Comparison of ENCODE assay signal across 18 cellular contexts in genomic region chr9:121182437-121182836, GRCh38. TPM values are rescaled to one million over a fixed set of nuclear protein-coding genes. Genes with fewer than 3 reads are reported as not detected.
DNase-seq lines count a peak whose midpoint lies in the region; ATAC-seq and TF ChIP-seq lines count a peak whose summit lies in the region.
"Had no signal": no experiment of that assay in that cellular context is flagged by ENCODE, and none has a peak within 500 bp of the region (broad histone marks: within the 10 kb centered on the region; RNA-seq: fewer than 3 reads in every experiment).

No MANE protein-coding gene starts in this region.

- no peak overlapping the region for H3K4me3 ChIP-seq in DOHH2 (ENCODE audit: low read length)
- no peak overlapping the region for H3K4me3 ChIP-seq in neutrophil (ENCODE audit: low read depth in 1 of 2, low read length in 1 of 2)
- H3K4me3 ChIP-seq: coronary artery, spleen had no signal

- H3K9me3 ChIP-seq in DOHH2 (ENCODE audit: control insufficient read depth, insufficient read depth, low read length), result no peaks in the 10 kb centered on the region
- H3K9me3 ChIP-seq in neutrophil, result no peaks in the 10 kb centered on the region
- H3K9me3 ChIP-seq: spleen had no signal

- no peak for ATAC-seq in activated CD8-positive, alpha-beta memory T cell treated with anti-CD3 and anti-CD28 coated beads, Interleukin-2, amount 10 ng/mL, durations not matched to agents 7 days and 5 days
- no peak for ATAC-seq in central memory CD8-positive, alpha-beta T cell (replicated peaks; ENCODE audit: extremely low read depth, poor library complexity, severe bottlenecking)
- no peak for ATAC-seq in GM21786 (IDR thresholded peaks at IDR 0.05; ENCODE audit: unreplicated experiment)

- H3K4me2 ChIP-seq in DOHH2 (ENCODE audit: low read length), result peak overlapping the region; percentile 81

- TF ChIP-seq CTCF in DOHH2 (IDR thresholded peaks at IDR 0.05; ENCODE audit: low read depth, low read length, poor library complexity, severe bottlenecking) (no peak), neutrophil (IDR thresholded peaks at IDR 0.05) (no peak)

- peaks cover 74% of the 10 kb centered on the region for H3K79me2 ChIP-seq in DOHH2 (ENCODE audit: control insufficient read depth, low read length)

- H3K27me3 ChIP-seq in DOHH2 (ENCODE audit: control insufficient read depth, low read length) (no peaks in the 10 kb centered on the region), neutrophil (no peaks in the 10 kb centered on the region)
- H3K27me3 ChIP-seq: brain microvascular endothelial cell, spleen had no signal

- H3F3A ChIP-seq in DOHH2 (ENCODE audit: control insufficient read depth, insufficient read depth), result peaks cover 72% of the 10 kb centered on the region

- no peak for DNase-seq in activated CD8-positive, alpha-beta memory T cell treated with anti-CD3 and anti-CD28 coated beads, Interleukin-2, amount 10 ng/mL, durations not matched to agents 7 days and 5 days
- no peak for DNase-seq in activated CD8-positive, alpha-beta memory T cell treated with anti-CD3 and anti-CD28 coated beads for 24 hours
- no peak for DNase-seq in central memory CD8-positive, alpha-beta T cell (ENCODE audit: low spot score in 2 of 2)
- DNase-seq in NCI-H2107 (lab: John Stamatoyannopoulos, UW) (no peak), kidney tubule cell (ENCODE audit: low spot score) (no peak)
- DNase-seq: activated CD4-positive, alpha-beta T cell treated with anti-CD3 and anti-CD28 coated beads, Interleukin-2, amount 10 ng/mL, durations not matched to agents 7 days and 5 days; brain microvascular endothelial cell; DMS79; NCI-H1694; NCI-H2227 treated with DMSO at 0.1 percent for 48 hours; NCI-H748 treated with DMSO at 0.1 percent for 48 hours; SHP77; spleen had no signal

- H3K27ac ChIP-seq in DOHH2 (ENCODE audit: low read depth, low read length) (peak overlapping the region; percentile 80), neutrophil (peak overlapping the region; percentile 48)
- H3K27ac ChIP-seq: brain microvascular endothelial cell, coronary artery had no signal

- no peak overlapping the region for H3K4me3 Mint-ChIP-seq in activated CD8-positive, alpha-beta memory T cell treated with anti-CD3 and anti-CD28 coated beads, Interleukin-2, amount 10 ng/mL, durations not matched to agents 7 days and 5 days
- no peak overlapping the region for H3K4me3 Mint-ChIP-seq in central memory CD8-positive, alpha-beta T cell
- H3K4me3 Mint-ChIP-seq: activated CD4-positive, alpha-beta T cell treated with anti-CD3 and anti-CD28 coated beads, Interleukin-2, amount 10 ng/mL, durations not matched to agents 7 days and 5 days; CD14-positive monocyte had no signal

- no peaks in the 10 kb centered on the region for H3K27me3 Mint-ChIP-seq in activated CD8-positive, alpha-beta memory T cell treated with anti-CD3 and anti-CD28 coated beads, Interleukin-2, amount 10 ng/mL, durations not matched to agents 7 days and 5 days
- H3K27me3 Mint-ChIP-seq in central memory CD8-positive, alpha-beta T cell, result no peaks in the 10 kb centered on the region
- H3K27me3 Mint-ChIP-seq: activated CD4-positive, alpha-beta T cell treated with anti-CD3 and anti-CD28 coated beads, Interleukin-2, amount 10 ng/mL, durations not matched to agents 7 days and 5 days had no signal

- CTCF ChIA-PET in activated CD8-positive, alpha-beta memory T cell treated with anti-CD3 and anti-CD28 coated beads, Interleukin-2, amount 10 ng/mL, durations not matched to agents 7 days and 5 days (lab: Charles Lee), result no interaction called here

- no peaks in the 10 kb centered on the region for H4K20me1 ChIP-seq in DOHH2 (ENCODE audit: control insufficient read depth, insufficient read depth, low read depth, low read length)

- peak overlapping the region; percentile 56 for H3K27ac Mint-ChIP-seq in activated CD8-positive, alpha-beta memory T cell treated with anti-CD3 and anti-CD28 coated beads, Interleukin-2, amount 10 ng/mL, durations not matched to agents 7 days and 5 days
- H3K27ac Mint-ChIP-seq in central memory CD8-positive, alpha-beta T cell (ENCODE audit: low read depth), result peak overlapping the region; percentile 51

- H3K4me1 ChIP-seq in DOHH2 (ENCODE audit: control insufficient read depth, low read length) (peaks cover 56% of the 10 kb centered on the region), neutrophil (ENCODE audit: control insufficient read depth in 1 of 2, insufficient read depth in 1 of 2, low read depth in 1 of 2, low read length in 1 of 2) (peaks cover 36 to 41% of the 10 kb centered on the region in 2 experiments)

- H3K36me3 Mint-ChIP-seq in activated CD8-positive, alpha-beta memory T cell treated with anti-CD3 and anti-CD28 coated beads, Interleukin-2, amount 10 ng/mL, durations not matched to agents 7 days and 5 days, result peaks cover 67% of the 10 kb centered on the region
- peaks cover 60% of the 10 kb centered on the region for H3K36me3 Mint-ChIP-seq in central memory CD8-positive, alpha-beta T cell (ENCODE audit: insufficient read depth)

- peaks cover 44% of the 10 kb centered on the region for H3K4me1 Mint-ChIP-seq in activated CD8-positive, alpha-beta memory T cell treated with anti-CD3 and anti-CD28 coated beads, Interleukin-2, amount 10 ng/mL, durations not matched to agents 7 days and 5 days
- H3K4me1 Mint-ChIP-seq in central memory CD8-positive, alpha-beta T cell, result peaks cover 44% of the 10 kb centered on the region

- no peaks in the 10 kb centered on the region for H3K9me2 ChIP-seq in DOHH2 (replicated peaks; ENCODE audit: control insufficient read depth, low read length)

- H3K36me3 ChIP-seq in DOHH2 (ENCODE audit: control insufficient read depth, low read length), result peaks cover 95% of the 10 kb centered on the region
- peaks cover 49% of the 10 kb centered on the region for H3K36me3 ChIP-seq in neutrophil

- H3K9me3 Mint-ChIP-seq in activated CD8-positive, alpha-beta memory T cell treated with anti-CD3 and anti-CD28 coated beads, Interleukin-2, amount 10 ng/mL, durations not matched to agents 7 days and 5 days (ENCODE audit: low read depth), result no peaks in the 10 kb centered on the region
- H3K9me3 Mint-ChIP-seq in central memory CD8-positive, alpha-beta T cell, result no peaks in the 10 kb centered on the region
- H3K9me3 Mint-ChIP-seq: activated CD4-positive, alpha-beta T cell treated with anti-CD3 and anti-CD28 coated beads, Interleukin-2, amount 10 ng/mL, durations not matched to agents 7 days and 5 days; CD14-positive monocyte had no signal

RNA-seq across cellular contexts. Expression of gene RAB14, which starts 19.2 kb away (rescaled TPM):
- total RNA-seq in activated CD8-positive, alpha-beta memory T cell treated with anti-CD3 and anti-CD28 coated beads, Interleukin-2, amount 10 ng/mL, durations not matched to agents 7 days and 5 days, result 10 to 100 TPM; 57.6 to 71.2 TPM
